Comparison of ENCODE assay signal across 1 cellular context in genomic region chr1:178238722-178239510, GRCh38.
TF ChIP-seq lines count a peak whose summit lies in the region.

No MANE protein-coding gene starts in this region.

TF ChIP-seq in SK-N-SH treated with all-trans-retinoic acid at 6 μM for 48 hours, 23 proteins besides CTCF, POLR2A, EP300 and RAD21 (continued from another document):
- TF ChIP-seq CSRNP3 (CRISPR knock-in tag; IDR thresholded peaks at IDR 0.05): no peak
- TF ChIP-seq ZNF8 (CRISPR knock-in tag; IDR thresholded peaks at IDR 0.05): no peak
- TF ChIP-seq PPARA (CRISPR knock-in tag; IDR thresholded peaks at IDR 0.05; ENCODE audit: borderline replicate concordance): no peak
- TF ChIP-seq ZC3H10 (CRISPR knock-in tag; IDR thresholded peaks at IDR 0.05): peak; percentile 99
TF ChIP-seq in SK-N-SH treated with all-trans-retinoic acid at 6 μM for 48 hours: peak in this region for 6.
